Comparison of ENCODE assay signal across 18 cellular contexts in genomic region chr19:47100290-47100689, GRCh38. TPM values are rescaled to one million over a fixed set of nuclear protein-coding genes. Genes with fewer than 3 reads are reported as not detected.
A peak's percentile ranks its signal among the peaks of the same experiment; 100 is the strongest.
DNase-seq lines count a peak whose midpoint lies in the region; ATAC-seq, FAIRE-seq and TF ChIP-seq lines count a peak whose summit lies in the region.
"Had no signal": no experiment of that assay in that cellular context is flagged by ENCODE, and none has a peak within 500 bp of the region (broad histone marks: within the 10 kb centered on the region; RNA-seq: fewer than 3 reads in every experiment).

No MANE protein-coding gene starts in this region.

- H3K56ac ChIP-seq in H1 (replicated peaks; ENCODE audit: insufficient read length, low read depth, low read length), result no peak overlapping the region

- no peak for TF ChIP-seq RAD21 in H1 (IDR thresholded peaks at IDR 0.05 in 1 of 2, conservative IDR thresholded peaks at IDR 0.05 in 1 of 2; ENCODE audit: low read depth in 2 of 2, low read length in 2 of 2)

- TF ChIP-seq POLR2A in NB4 (IDR thresholded peaks at IDR 0.05; ENCODE audit: extremely low read depth, insufficient read length), result no peak
- TF ChIP-seq POLR2A in H1 (IDR thresholded peaks at IDR 0.05; ENCODE audit: control extremely low read depth in 1 of 2, low read depth in 2 of 2, low read length in 2 of 2), result no peak

- H3K4me3 ChIP-seq in NB4 (ENCODE audit: low read depth, low read length) (no peak overlapping the region), H1 (ENCODE audit: extremely low read depth in 1 of 4, insufficient read depth in 2 of 4, low read depth in 3 of 4, low read length in 4 of 4) (no peak overlapping the region)
- H3K4me3 ChIP-seq: lower lobe of right lung, Peyer's patch had no signal

- no peaks in the 10 kb centered on the region for H3K9me3 Mint-ChIP-seq in activated T-cell treated with anti-CD3 and anti-CD28 coated beads, Interleukin-2, amount 50 U/mL, for 72 hours
- no peaks in the 10 kb centered on the region for H3K9me3 Mint-ChIP-seq in activated T-cell treated with anti-CD3 and anti-CD28 coated beads, Interleukin-2, amount 50 U/mL, for 4 hours
- H3K9me3 Mint-ChIP-seq: naive thymus-derived CD8-positive, alpha-beta T cell had no signal

- H3K79me2 ChIP-seq in H1 (ENCODE audit: control insufficient read depth in 1 of 2, insufficient read depth in 2 of 2, low read length in 2 of 2), result peaks cover 16 to 91% of the 10 kb centered on the region in 2 experiments

- no peak overlapping the region for H3K18ac ChIP-seq in H1 (ENCODE audit: extremely low read depth, low read length)

- no peak overlapping the region for H3K4me2 ChIP-seq in H1 (ENCODE audit: insufficient read depth in 1 of 2, low read depth in 2 of 2, low read length in 2 of 2)

- H2AFZ ChIP-seq in H1 (ENCODE audit: low read length), result no peak overlapping the region

- H2BK5ac ChIP-seq in H1 (ENCODE audit: low read depth, low read length), result no peak overlapping the region

- no peak overlapping the region for H3K4me3 Mint-ChIP-seq in activated T-cell treated with anti-CD3 and anti-CD28 coated beads, Interleukin-2, amount 50 U/mL, for 72 hours
- no peak overlapping the region for H3K4me3 Mint-ChIP-seq in activated T-cell treated with anti-CD3 and anti-CD28 coated beads, Interleukin-2, amount 50 U/mL, for 4 hours
- H3K4me3 Mint-ChIP-seq: B cell; naive thymus-derived CD8-positive, alpha-beta T cell had no signal

- H3K9me3 ChIP-seq in H1 (ENCODE audit: insufficient read depth in 2 of 2, low read depth in 1 of 2, low read length in 1 of 2), result no peaks in the 10 kb centered on the region
- H3K9me3 ChIP-seq: lower lobe of right lung, Peyer's patch had no signal

- peaks cover 32% of the 10 kb centered on the region for H3K79me1 ChIP-seq in H1 (ENCODE audit: low read depth, low read length)

- 93% methylated on average over 5 of the region's 5 CpGs; no CpG with 5 or more reads in 1 of the 2 experiments for WGBS in H1 (ENCODE audit: extremely low coverage in 1 of 2, insufficient coverage in 1 of 2, insufficient read length in 1 of 2, insufficient replicate concordance in 2 of 2, low coverage in 1 of 2, low lambda C conversion rate in 2 of 2, missing lambda C conversion rate in 1 of 2), 2 experiments

- H3K23me2 ChIP-seq in H1 (ENCODE audit: low read depth, low read length), result no peaks in the 10 kb centered on the region

- H3K23ac ChIP-seq in H1 (ENCODE audit: insufficient read length), result no peak overlapping the region

- no peaks in the 10 kb centered on the region for H3K27me3 Mint-ChIP-seq in activated T-cell treated with anti-CD3 and anti-CD28 coated beads, Interleukin-2, amount 50 U/mL, for 72 hours (ENCODE audit: low read depth)
- H3K27me3 Mint-ChIP-seq in activated T-cell treated with anti-CD3 and anti-CD28 coated beads, Interleukin-2, amount 50 U/mL, for 4 hours (ENCODE audit: low read depth), result no peaks in the 10 kb centered on the region
- H3K27me3 Mint-ChIP-seq: B cell; naive thymus-derived CD8-positive, alpha-beta T cell had no signal

- FAIRE-seq in H1 (lab: Jason Lieb, UNC), result no peak
- no peak for FAIRE-seq in D721Med (lab: Jason Lieb, UNC)
- FAIRE-seq: colon, frontal cortex had no signal

- ATAC-seq in activated T-cell treated with anti-CD3 and anti-CD28 coated beads, Interleukin-2, amount 50 U/mL, for 72 hours (replicated peaks in 1 of 2), result peak; percentile 44 to 65
- no peak for ATAC-seq in activated T-cell treated with anti-CD3 and anti-CD28 coated beads, Interleukin-2, amount 50 U/mL, for 4 hours
- peak; percentile 43 for ATAC-seq in stimulated activated naive CD8-positive, alpha-beta T cell treated with anti-CD3 and anti-CD28 coated beads, Interleukin-15, Interleukin-2, amounts not matched to agents 100 U/mL and 50 U/mL, for 24 hours
- ATAC-seq: lower lobe of right lung had no signal

- no peak overlapping the region for H3K14ac ChIP-seq in H1 (ENCODE audit: insufficient read length)

- H4K20me1 ChIP-seq in H1 (replicated peaks in 1 of 2; ENCODE audit: control insufficient read depth in 1 of 2, insufficient read depth in 2 of 2, low read length in 2 of 2), result peaks cover 18% of the 10 kb centered on the region in 2 experiments

- no peak overlapping the region for H2BK15ac ChIP-seq in H1 (ENCODE audit: low read length)

- H3K4ac ChIP-seq in H1 (replicated peaks; ENCODE audit: insufficient read length, low read depth, low read length), result no peak overlapping the region

- peaks cover 2 to 8% (median 4%) of the 10 kb centered on the region in 4 experiments; a peak in 3 of 7 replicates for H3K4me1 ChIP-seq in H1 (replicated peaks in 1 of 4; ENCODE audit: control insufficient read depth in 3 of 4, insufficient read depth in 4 of 4, low read length in 3 of 4)

- POLR2A ChIA-PET in H1 (lab: Charles Lee; ENCODE audit: partially characterized antibody), result interaction anchor here (13.8 kb wide), 1 partner anchor 8 kb away, joined by 209 read pairs; the partner anchor contains the start of gene ZC3H4

- no peak overlapping the region for H3K9ac ChIP-seq in H1 (replicated peaks in 1 of 4; ENCODE audit: extremely low read depth in 1 of 4, low read depth in 3 of 4, low read length in 3 of 4)

- H4K8ac ChIP-seq in H1 (ENCODE audit: extremely low read depth, insufficient read depth, low read length), result no peak overlapping the region; the same call in 1 of the 2 replicates

- H3K27ac Mint-ChIP-seq in activated T-cell treated with anti-CD3 and anti-CD28 coated beads, Interleukin-2, amount 50 U/mL, for 72 hours, result peak overlapping the region; percentile 27
- H3K27ac Mint-ChIP-seq: B cell had no signal

- CTCF ChIA-PET in H1 (lab: Charles Lee; ENCODE audit: partially characterized antibody), result no interaction called here

- H2BK20ac ChIP-seq in H1 (ENCODE audit: low read length), result no peak overlapping the region

- TF ChIP-seq CTCF in NB4 (IDR thresholded peaks at IDR 0.05; ENCODE audit: low read depth, low read length), result peak; percentile 9
- TF ChIP-seq CTCF in H1 (IDR thresholded peaks at IDR 0.05; ENCODE audit: control extremely low read depth in 1 of 3, insufficient read depth in 1 of 3, low read depth in 1 of 3, low read length in 3 of 3), result no peak
- TF ChIP-seq CTCF in D721Med (IDR thresholded peaks at IDR 0.05; ENCODE audit: insufficient read depth, missing control alignments), result no peak

- H4K5ac ChIP-seq in H1 (ENCODE audit: insufficient read length, low read depth, low read length), result no peak overlapping the region

- no peak overlapping the region for H2BK120ac ChIP-seq in H1 (replicated peaks; ENCODE audit: low read depth, low read length)

- H2AK5ac ChIP-seq in H1 (ENCODE audit: low read depth, low read length), result no peak overlapping the region

- TF ChIP-seq EP300 in H1 (IDR thresholded peaks at IDR 0.05; ENCODE audit: borderline replicate concordance in 1 of 2, low read depth in 2 of 2, low read length in 2 of 2), result no peak

- H3K36me3 Mint-ChIP-seq in activated T-cell treated with anti-CD3 and anti-CD28 coated beads, Interleukin-2, amount 50 U/mL, for 72 hours (ENCODE audit: insufficient read depth in 2 of 2), result peaks cover 2 to 15% of the 10 kb centered on the region in 2 donors
- H3K36me3 Mint-ChIP-seq in activated T-cell treated with anti-CD3 and anti-CD28 coated beads, Interleukin-2, amount 50 U/mL, for 4 hours (ENCODE audit: insufficient read depth), result peaks cover 13% of the 10 kb centered on the region

- H3K36me3 ChIP-seq in H1 (ENCODE audit: control insufficient read depth in 2 of 4, insufficient read depth in 4 of 4, low read length in 3 of 4), result peaks cover 0 to 13% (median under 1%) of the 10 kb centered on the region in 4 experiments; a peak in 2 of 8 replicates
- H3K36me3 ChIP-seq: Peyer's patch had no signal

- peak in 1 of 2 donors; percentile 53 for DNase-seq in activated T-cell treated with anti-CD3 and anti-CD28 coated beads, Interleukin-2, amount 50 U/mL, for 72 hours
- DNase-seq in activated T-cell treated with anti-CD3 and anti-CD28 coated beads, Interleukin-2, amount 50 U/mL, for 4 hours, result no peak
- DNase-seq in NB4 (ENCODE audit: low read depth) (peak; percentile 56), H1 (ENCODE audit: low read depth in 1 of 2, low spot score in 2 of 2) (no peak), D721Med (ENCODE audit: insufficient read length, low spot score) (no peak), AML-193 (lab: John Stamatoyannopoulos, UW) (no peak), Ammon's horn (ENCODE audit: low spot score) (no peak)
- no peak for DNase-seq in stimulated activated naive CD8-positive, alpha-beta T cell treated with anti-CD3 and anti-CD28 coated beads, Interleukin-15, Interleukin-2, amounts not matched to agents 100 U/mL and 50 U/mL, for 24 hours
- DNase-seq: DND-41, lower lobe of right lung, NCI-H1930, NCI-H748 treated with DMSO at 0.1 percent for 48 hours, Peyer's patch had no signal

- no peaks in the 10 kb centered on the region for H3K27me3 ChIP-seq in H1 (replicated peaks in 1 of 4; ENCODE audit: control insufficient read depth in 3 of 4, extremely low read depth in 1 of 4, insufficient read depth in 3 of 4, low read length in 3 of 4)
- H3K27me3 ChIP-seq: Peyer's patch had no signal

- H3K4me1 Mint-ChIP-seq in activated T-cell treated with anti-CD3 and anti-CD28 coated beads, Interleukin-2, amount 50 U/mL, for 72 hours (ENCODE audit: low read depth), result peaks cover 70% of the 10 kb centered on the region
- H3K4me1 Mint-ChIP-seq in activated T-cell treated with anti-CD3 and anti-CD28 coated beads, Interleukin-2, amount 50 U/mL, for 4 hours (ENCODE audit: low read depth), result peaks cover 38% of the 10 kb centered on the region

- no peak overlapping the region for H3K27ac ChIP-seq in H1 (ENCODE audit: low read depth, low read length)
- H3K27ac ChIP-seq: Peyer's patch, VCaP had no signal

- H2BK12ac ChIP-seq in H1 (ENCODE audit: low read depth, low read length), result no peak overlapping the region

- no peak overlapping the region for H4K91ac ChIP-seq in H1 (replicated peaks; ENCODE audit: insufficient read length, low read length)

RNA-seq across cellular contexts. Expression of gene ZC3H4, which starts 13.3 kb away (rescaled TPM):
- 10 to 100 TPM; 76.0 to 84.0 TPM for total RNA-seq in activated T-cell treated with anti-CD3 and anti-CD28 coated beads, Interleukin-2, amount 50 U/mL, for 72 hours
- total RNA-seq in activated T-cell treated with anti-CD3 and anti-CD28 coated beads, Interleukin-2, amount 50 U/mL, for 4 hours, result 10 to 100 TPM; 77.7 to 91.6 (median 90.4) TPM
- total RNA-seq in H1 (2021; fragmentation: NEBNext Ultra II Directional; extraction: Animal tissue kit (Norgen Biotek cat#: 25700)), result 92.0 and 104 TPM in 2 replicates
- 6.6 and 9.8 TPM in 2 replicates for polyA plus RNA-seq in H1 (2011; rRNA removed)
- 8.5 TPM for polyA plus RNA-seq in H1 (2011; cell fraction: cytosol; rRNA removed)
- 22.5 TPM for polyA plus RNA-seq in H1 (2011; cell fraction: nucleus; rRNA removed)
- polyA plus RNA-seq in H1 (2012, experiment 1 of 2), result 35.8 to 57.1 TPM (median 46.0 TPM) in 4 replicates
- polyA plus RNA-seq in H1 (2012, experiment 2 of 2), result 21.2 TPM
- 34.8 TPM for polyA plus RNA-seq in H1 (2013, experiment 1 of 2)
- polyA plus RNA-seq in H1 (2013, experiment 2 of 2), result 33.0 TPM
- 17.8 and 22.5 TPM in 2 replicates for polyA minus RNA-seq in H1 (2011; rRNA and poly(A)+ RNA removed)
- 32.1 TPM for polyA minus RNA-seq in H1 (2011; cell fraction: cytosol; rRNA and poly(A)+ RNA removed)
- 20.7 TPM for polyA minus RNA-seq in H1 (2011; cell fraction: nucleus; rRNA and poly(A)+ RNA removed)

RNA-seq across cellular contexts. Expression of gene SAE1, which starts 30.3 kb away (rescaled TPM):
- 100 to 1,000 TPM; 232 to 254 TPM for total RNA-seq in activated T-cell treated with anti-CD3 and anti-CD28 coated beads, Interleukin-2, amount 50 U/mL, for 72 hours
- 100 to 1,000 TPM in 1 of 3 donors, 10 to 100 TPM in 2; 90.0 to 112 (median 99.3) TPM for total RNA-seq in activated T-cell treated with anti-CD3 and anti-CD28 coated beads, Interleukin-2, amount 50 U/mL, for 4 hours
- 268 and 273 TPM in 2 replicates for total RNA-seq in H1 (2021; fragmentation: NEBNext Ultra II Directional; extraction: Animal tissue kit (Norgen Biotek cat#: 25700))
- 204 and 213 TPM in 2 replicates for polyA plus RNA-seq in H1 (2011; rRNA removed)
- polyA plus RNA-seq in H1 (2011; cell fraction: cytosol; rRNA removed), result 282 TPM
- 128 TPM for polyA plus RNA-seq in H1 (2011; cell fraction: nucleus; rRNA removed)
- polyA plus RNA-seq in H1 (2012, experiment 1 of 2), result 252 to 307 TPM (median 272 TPM) in 4 replicates
- 223 TPM for polyA plus RNA-seq in H1 (2012, experiment 2 of 2)
- 207 TPM for polyA plus RNA-seq in H1 (2013, experiment 1 of 2)
- polyA plus RNA-seq in H1 (2013, experiment 2 of 2), result 212 TPM
- polyA minus RNA-seq in H1 (2011; rRNA and poly(A)+ RNA removed), result 127 and 143 TPM in 2 replicates
- polyA minus RNA-seq in H1 (2011; cell fraction: cytosol; rRNA and poly(A)+ RNA removed), result 79.1 TPM
- 38.4 TPM for polyA minus RNA-seq in H1 (2011; cell fraction: nucleus; rRNA and poly(A)+ RNA removed)

RNA-seq across cellular contexts. Expression of gene TMEM160, which starts 51.9 kb away (rescaled TPM):
- 10 to 100 TPM; 30.8 TPM for total RNA-seq in activated T-cell treated with anti-CD3 and anti-CD28 coated beads, Interleukin-2, amount 50 U/mL, for 72 hours
- total RNA-seq in activated T-cell treated with anti-CD3 and anti-CD28 coated beads, Interleukin-2, amount 50 U/mL, for 4 hours, result 10 to 100 TPM; 57.1 to 61.6 (median 57.6) TPM
- total RNA-seq in H1 (2021; fragmentation: NEBNext Ultra II Directional; extraction: Animal tissue kit (Norgen Biotek cat#: 25700)), result 57.5 and 61.7 TPM in 2 replicates
- polyA plus RNA-seq in H1 (2011; rRNA removed), result 152 and 209 TPM in 2 replicates
- polyA plus RNA-seq in H1 (2011; cell fraction: cytosol; rRNA removed), result 87.1 TPM
- 85.1 TPM for polyA plus RNA-seq in H1 (2011; cell fraction: nucleus; rRNA removed)
- 19.0 to 57.5 TPM (median 50.3 TPM) in 4 replicates for polyA plus RNA-seq in H1 (2012, experiment 1 of 2)
- 55.3 TPM for polyA plus RNA-seq in H1 (2012, experiment 2 of 2)
- polyA plus RNA-seq in H1 (2013, experiment 1 of 2), result 61.7 TPM
- polyA plus RNA-seq in H1 (2013, experiment 2 of 2), result 60.3 TPM
- polyA minus RNA-seq in H1 (2011; rRNA and poly(A)+ RNA removed), result 2.0 and 2.2 TPM in 2 replicates
- polyA minus RNA-seq in H1 (2011; cell fraction: cytosol; rRNA and poly(A)+ RNA removed), result 19.2 TPM
- 26.7 TPM for polyA minus RNA-seq in H1 (2011; cell fraction: nucleus; rRNA and poly(A)+ RNA removed)

Comparison
In these comparisons a context has a peak if more than half of its experiments do, and no peak if none do; other contexts are left out.
1. ATAC-seq: peak in activated T-cell treated with anti-CD3 and anti-CD28 coated beads, Interleukin-2, amount 50 U/mL, for 72 hours (2 of 2) and stimulated activated naive CD8-positive, alpha-beta T cell treated with anti-CD3 and anti-CD28 coated beads, Interleukin-15, Interleukin-2, amounts not matched to agents 100 U/mL and 50 U/mL, for 24 hours (single experiment); none in activated T-cell treated with anti-CD3 and anti-CD28 coated beads, Interleukin-2, amount 50 U/mL, for 4 hours (0 of 2).